In genomic region chrX:148942754-148943153, GRCh38 we compare ENCODE assay signal across 30 cellular contexts.
"Had no signal": no experiment of that assay in that cellular context is flagged by ENCODE, and none has a peak within 500 bp of the region (broad histone marks: within the 10 kb centered on the region; RNA-seq: fewer than 3 reads in every experiment).

No MANE protein-coding gene starts in this region.

- H3K27ac ChIP-seq: PC-9, RWPE1, SJCRH30, SK-N-MC had no signal

- H3K4me1 ChIP-seq: SJCRH30 had no signal

- H3K4me2 ChIP-seq: PC-9 had no signal

- ATAC-seq: Panc1, Right ventricle myocardium inferior, SK-N-SH treated with all-trans-retinoic acid at 6 μM for 48 hours had no signal

- DNase-seq: Kasumi-1, KG1, MG63, NCI-H1092, NCI-H1105, NCI-H1417 treated with DMSO at 0.1 percent for 48 hours, NCI-H1436 treated with DMSO at 0.1 percent for 48 hours, NCI-H1694 treated with DMSO at 0.1 percent for 48 hours, NCI-H187 treated with DMSO at 0.1 percent for 48 hours, NCI-H2029, NCI-H2081, NCI-H2171 treated with DMSO at 0.1 percent for 48 hours, NCI-H2227 treated with DMSO at 0.1 percent for 48 hours, NCI-H345, NCI-H446, NCI-H524, NCI-H526, NCI-H69, NCI-H748 treated with DMSO at 0.1 percent for 48 hours, NCI-H82, PC-9, SHP77, SIG-M5, SJCRH30 had no signal

- FAIRE-seq: RCC 7860 had no signal

- H2AFZ ChIP-seq: PC-9 had no signal

- H3K36me3 ChIP-seq: MG63, SJCRH30 had no signal

- H3K27me3 ChIP-seq: MG63, SJCRH30 had no signal

- H3K9me3 ChIP-seq: MG63, SJCRH30 had no signal

- H3K4me3 ChIP-seq: MG63, PC-9, SJCRH30, SK-N-MC had no signal
